In the genomic region with DNA sequence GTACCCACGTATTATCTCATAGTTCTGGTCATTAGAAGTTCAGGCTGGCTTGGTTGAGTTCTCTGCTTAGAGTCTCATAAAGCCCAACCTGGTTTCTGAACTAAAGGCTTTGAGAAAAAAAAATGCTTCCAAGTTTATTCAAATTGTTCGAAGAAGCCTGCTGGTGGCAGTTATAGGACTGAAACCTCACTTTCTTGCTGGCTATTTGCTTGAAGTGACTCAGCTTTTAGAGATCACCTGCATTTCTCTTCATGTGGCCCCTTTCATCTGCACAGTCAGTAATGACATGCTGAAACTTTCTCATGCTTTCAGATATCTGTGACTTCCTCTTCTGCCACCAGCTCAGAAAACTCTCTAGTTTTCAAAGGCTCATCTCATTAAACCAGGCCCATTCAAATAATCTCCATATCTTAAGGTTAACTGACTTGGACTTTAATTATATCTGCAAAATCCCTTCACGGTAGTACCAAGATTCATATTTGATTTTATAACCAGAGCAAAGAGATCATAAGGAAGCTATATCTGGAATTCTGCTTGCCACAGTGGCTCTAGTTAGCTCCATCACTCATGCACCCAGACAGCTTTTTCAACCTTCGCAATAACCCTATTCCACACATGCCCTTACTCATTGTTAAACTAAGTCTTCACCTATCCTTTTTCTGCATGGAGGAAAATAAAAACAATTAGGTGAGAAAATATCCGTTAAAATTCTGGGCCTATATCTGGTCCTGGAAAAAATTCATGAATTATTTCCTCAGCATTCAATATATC, we compare ENCODE assay signal across 8 cellular contexts.
A peak's percentile ranks its signal among the peaks of the same experiment; 100 is the strongest.
DNase-seq lines count a peak whose midpoint lies in the region; ATAC-seq lines count a peak whose summit lies in the region.

No MANE protein-coding gene starts in this region.

- peaks cover 22% of the 10 kb centered on the region for H3K4me1 Mint-ChIP-seq in activated T-helper 17 cell treated with anti-CD3 and anti-CD28 coated beads, Interleukin-2, amount 50 U/mL, for 72 hours

- H3K36me3 Mint-ChIP-seq in activated T-helper 17 cell treated with anti-CD3 and anti-CD28 coated beads, Interleukin-2, amount 50 U/mL, for 72 hours (ENCODE audit: low read depth) = no peaks in the 10 kb centered on the region

- no peaks in the 10 kb centered on the region for H3K27me3 Mint-ChIP-seq in activated T-helper 17 cell treated with anti-CD3 and anti-CD28 coated beads, Interleukin-2, amount 50 U/mL, for 72 hours

- DNase-seq in pons (ENCODE audit: low spot score) (no peak), NCI-H146 treated with DMSO at 0.1 percent for 48 hours (lab: John Stamatoyannopoulos, UW; ENCODE audit: unreplicated experiment) (no peak), NCI-H2227 treated with DMSO at 0.1 percent for 48 hours (lab: John Stamatoyannopoulos, UW) (no peak), occipital lobe (lab: John Stamatoyannopoulos, UW) (no peak)

- H3K4me3 Mint-ChIP-seq in activated T-helper 17 cell treated with anti-CD3 and anti-CD28 coated beads, Interleukin-2, amount 50 U/mL, for 72 hours = peak overlapping the region; percentile 49

- ATAC-seq in GM18499 (IDR thresholded peaks at IDR 0.05; ENCODE audit: insufficient read depth, unreplicated experiment) (peak; percentile 89), GM19468 (IDR thresholded peaks at IDR 0.05; ENCODE audit: extremely low read depth, unreplicated experiment) (peak; percentile 82), HG03280 (IDR thresholded peaks at IDR 0.05; ENCODE audit: unreplicated experiment) (peak; percentile 89)
- ATAC-seq in activated T-helper 17 cell treated with anti-CD3 and anti-CD28 coated beads, Interleukin-2, amount 50 U/mL, for 72 hours (replicated peaks) = peak; percentile 86

- H3K27ac Mint-ChIP-seq in activated T-helper 17 cell treated with anti-CD3 and anti-CD28 coated beads, Interleukin-2, amount 50 U/mL, for 72 hours = peak overlapping the region; percentile 58

- H3K9me3 Mint-ChIP-seq in activated T-helper 17 cell treated with anti-CD3 and anti-CD28 coated beads, Interleukin-2, amount 50 U/mL, for 72 hours = no peaks in the 10 kb centered on the region
